ENCODE assay signal across 24 cellular contexts in genomic region chr14:85744573-85744972, GRCh38.
"Had no signal": no experiment of that assay in that cellular context is flagged by ENCODE, and none has a peak within 500 bp of the region (broad histone marks: within the 10 kb centered on the region; RNA-seq: fewer than 3 reads in every experiment).

No MANE protein-coding gene starts in this region.

- DNase-seq: stimulated activated CD4-positive, alpha-beta T cell treated with anti-CD3 and anti-CD28 coated beads, Interleukin-2, amount 100 ng/mL, for 48 hours; stimulated activated CD4-positive, alpha-beta T cell treated with anti-CD3 and anti-CD28 coated beads, Interleukin-4, amount 100 ng/mL, for 1 hour; stimulated activated CD4-positive, alpha-beta T cell treated with anti-CD3 and anti-CD28 coated beads, Interleukin-4, amount 100 ng/mL, for 24 hours; stimulated activated CD4-positive, alpha-beta T cell treated with anti-CD3 and anti-CD28 coated beads, Interleukin-4, amount 100 ng/mL, for 4 hours; stimulated activated CD8-positive, alpha-beta memory T cell treated with anti-CD3 and anti-CD28 coated beads, Interleukin-4, amount 100 ng/mL, for 48 hours; stimulated activated naive B cell treated with anti-CD40 and anti-IgM and Interleukin-4, amounts not matched to agents 10 μg/mL and 1 μg/mL and 100 μg/mL, for 72 hours; stimulated activated naive CD4-positive, alpha-beta T cell; stimulated activated naive CD4-positive, alpha-beta T cell treated with Interleukin-2 at 50 U/mL for 16 hours; stimulated activated naive CD8-positive, alpha-beta T cell treated with anti-CD3 and anti-CD28 coated beads, Interleukin-15, amount 100 ng/mL, for 72 hours; stimulated activated naive CD8-positive, alpha-beta T cell treated with anti-CD3 and anti-CD28 coated beads, Interleukin-15, Interleukin-2, amounts not matched to agents 100 U/mL and 50 U/mL, for 24 hours; stomach; substantia nigra; testis; thyroid gland; tibial artery; transverse colon; trophoblast cell; upper lobe of left lung; upper lobe of right lung; uterus had no signal

- H3K27me3 ChIP-seq: stomach, suprapubic skin, testis, thyroid gland, tibial artery, tibial nerve, transverse colon, upper lobe of left lung, upper lobe of right lung, uterus, vagina had no signal

- H3K4me3 ChIP-seq: stomach, suprapubic skin, testis, thoracic aorta, thyroid gland, tibial artery, tibial nerve, transverse colon, upper lobe of left lung, upper lobe of right lung, uterus, vagina had no signal

- H3K9me3 ChIP-seq: suprapubic skin, testis, thoracic aorta, thyroid gland, tibial artery, tibial nerve, transverse colon, upper lobe of left lung, upper lobe of right lung, uterus, vagina had no signal

- H3K36me3 ChIP-seq: stomach, suprapubic skin, thoracic aorta, thyroid gland, tibial artery, tibial nerve, transverse colon, upper lobe of left lung, upper lobe of right lung, uterus, vagina had no signal

- H3K27ac ChIP-seq: stomach, suprapubic skin, testis, thoracic aorta, thyroid gland, tibial artery, tibial nerve, transverse colon, upper lobe of left lung, upper lobe of right lung, uterus, vagina had no signal
